Comparison of ENCODE assay signal across 14 cellular contexts in the genomic region with DNA sequence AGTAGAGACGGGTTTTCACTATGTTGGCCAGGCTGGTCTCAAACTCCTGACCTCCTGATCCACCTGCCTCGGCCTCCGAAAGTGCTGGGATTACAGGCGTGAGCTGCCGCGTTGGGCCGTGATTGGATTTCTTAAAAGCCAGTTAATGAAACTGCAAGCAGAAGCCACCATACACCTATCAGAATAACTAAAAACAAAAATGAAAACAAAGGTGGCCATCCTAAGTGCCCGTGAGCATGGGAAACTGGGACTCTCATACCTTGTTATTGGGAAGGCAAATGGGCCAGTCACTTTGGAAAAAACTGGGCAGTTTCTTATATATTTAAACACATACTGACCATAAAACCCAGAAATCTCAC. TPM values are rescaled to one million over a fixed set of nuclear protein-coding genes. Genes with fewer than 3 reads are reported as not detected.
DNase-seq lines count a peak whose midpoint lies in the region; ATAC-seq and TF ChIP-seq lines count a peak whose summit lies in the region.
"Had no signal": no experiment of that assay in that cellular context is flagged by ENCODE, and none has a peak within 500 bp of the region (broad histone marks: within the 10 kb centered on the region; RNA-seq: fewer than 3 reads in every experiment).

No MANE protein-coding gene starts in this region.

- H3K4me3 ChIP-seq in DND-41 (ENCODE audit: low read depth in 1 of 2, low read length in 2 of 2) (peak overlapping the region in 1 of 2 experiments; percentile 45; a peak in 1 of 4 replicates), SK-N-SH (ENCODE audit: low read depth in 2 of 2, low read length in 1 of 2) (no peak overlapping the region), right cardiac atrium (ENCODE audit: low read length) (no peak overlapping the region)

- POLR2A ChIA-PET in SK-N-SH (lab: Yijun Ruan, JAX): no interaction called here

- H3K79me2 ChIP-seq in DND-41 (ENCODE audit: insufficient read depth, low read length) (no peaks in the 10 kb centered on the region), SK-N-SH (ENCODE audit: insufficient read depth) (no peaks in the 10 kb centered on the region)

- intact Hi-C loops in natural killer cell (cut with micrococcal nuclease) (no loop called here), right cardiac atrium (cut with DNase I) (loop anchor here in 1 of 4 donors (10.0 kb wide), 1 partner anchor 151 kb away; a partner anchor contains a TSS)

- H2AFZ ChIP-seq in DND-41 (ENCODE audit: low read depth, low read length) (peak overlapping the region; percentile 83), SK-N-SH (ENCODE audit: low read depth) (no peak overlapping the region)

- H3K36me3 Mint-ChIP-seq in activated naive CD8-positive, alpha-beta T cell treated with anti-CD3 and anti-CD28 coated beads for 36 hours: peaks cover 1% of the 10 kb centered on the region
- no peaks in the 10 kb centered on the region for H3K36me3 Mint-ChIP-seq in natural killer cell

- no peak for TF ChIP-seq RAD21 in SK-N-SH (IDR thresholded peaks at IDR 0.05; ENCODE audit: low read length)

- peaks cover 13% of the 10 kb centered on the region for H3K4me1 Mint-ChIP-seq in activated naive CD8-positive, alpha-beta T cell treated with anti-CD3 and anti-CD28 coated beads for 36 hours
- H3K4me1 Mint-ChIP-seq in natural killer cell: peaks cover 0 to 6% of the 10 kb centered on the region in 2 donors

- no peaks in the 10 kb centered on the region for H3K9me2 ChIP-seq in SK-N-SH

- no peaks in the 10 kb centered on the region for H3K27me3 Mint-ChIP-seq in activated naive CD8-positive, alpha-beta T cell treated with anti-CD3 and anti-CD28 coated beads for 36 hours
- no peaks in the 10 kb centered on the region for H3K27me3 Mint-ChIP-seq in natural killer cell (ENCODE audit: low read depth in 2 of 2)

- 93% methylated on average over 8 of the region's 8 CpGs for WGBS in SK-N-SH (ENCODE audit: low lambda C conversion rate)
- 93% methylated on average over 8 of the region's 8 CpGs for WGBS in right cardiac atrium

- H3F3A ChIP-seq in SK-N-SH (replicated peaks; ENCODE audit: insufficient read depth): no peaks in the 10 kb centered on the region

- H3K4me2 ChIP-seq in DND-41 (ENCODE audit: insufficient read depth, low read length): peak overlapping the region; percentile 59
- no peak overlapping the region for H3K4me2 ChIP-seq in SK-N-SH

- H3K27me3 ChIP-seq in DND-41 (ENCODE audit: insufficient read depth, low read length, poor library complexity) (no peaks in the 10 kb centered on the region), SK-N-SH (ENCODE audit: insufficient read depth) (no peaks in the 10 kb centered on the region), right cardiac atrium (ENCODE audit: control insufficient read depth, insufficient read depth) (no peaks in the 10 kb centered on the region)

- H3K9ac ChIP-seq in DND-41 (ENCODE audit: low read depth, low read length) (peak overlapping the region; percentile 44), SK-N-SH (no peak overlapping the region)

- H3K27ac Mint-ChIP-seq in activated naive CD8-positive, alpha-beta T cell treated with anti-CD3 and anti-CD28 coated beads for 36 hours: peak overlapping the region; percentile 84
- peak overlapping the region; percentile 84 to 92 for H3K27ac Mint-ChIP-seq in natural killer cell

- ATAC-seq in DND-41 (ENCODE audit: insufficient read depth, low read depth) (no peak), GM21447 (IDR thresholded peaks at IDR 0.05; ENCODE audit: unreplicated experiment) (peak; percentile 23), natural killer cell (no peak), right cardiac atrium (no peak)

- H4K20me1 ChIP-seq in DND-41 (ENCODE audit: insufficient read depth, low read length) (no peaks in the 10 kb centered on the region), SK-N-SH (ENCODE audit: insufficient read depth) (no peaks in the 10 kb centered on the region)

- no peak for TF ChIP-seq EP300 in SK-N-SH (IDR thresholded peaks at IDR 0.05; ENCODE audit: borderline replicate concordance in 1 of 2, low read depth in 1 of 2, low read length in 1 of 2)

- H3K9me3 Mint-ChIP-seq in activated naive CD8-positive, alpha-beta T cell treated with anti-CD3 and anti-CD28 coated beads for 36 hours: no peaks in the 10 kb centered on the region
- H3K9me3 Mint-ChIP-seq in natural killer cell: no peaks in the 10 kb centered on the region

- DNase-seq in DND-41: no peak
- DNase-seq in activated naive CD8-positive, alpha-beta T cell treated with anti-CD3 and anti-CD28 coated beads for 36 hours: no peak
- DNase-seq in natural killer cell: no peak
- no peak for DNase-seq in DMS153 (lab: John Stamatoyannopoulos, UW)
- DNase-seq in SK-N-SH: no peak
- DNase-seq in NCI-H146 treated with DMSO at 0.1 percent for 48 hours (lab: John Stamatoyannopoulos, UW; ENCODE audit: unreplicated experiment): no peak
- no peak for DNase-seq in right cardiac atrium
- DNase-seq: COR-L47, HCEC 1CT, NCI-H1694, retina, SHP77 had no signal

- H3K4me1 ChIP-seq in DND-41 (ENCODE audit: insufficient read depth, low read length): peaks cover 13% of the 10 kb centered on the region
- no peaks in the 10 kb centered on the region for H3K4me1 ChIP-seq in SK-N-SH (ENCODE audit: control insufficient read depth in 1 of 2, insufficient read depth in 2 of 2, low read depth in 1 of 2, low read length in 1 of 2)
- H3K4me1 ChIP-seq in right cardiac atrium (ENCODE audit: control insufficient read depth, insufficient read depth, low read length): peaks cover 2% of the 10 kb centered on the region

- H3K9me3 ChIP-seq in DND-41 (ENCODE audit: insufficient read depth, low read length, severe bottlenecking): no peaks in the 10 kb centered on the region
- no peaks in the 10 kb centered on the region for H3K9me3 ChIP-seq in SK-N-SH
- no peaks in the 10 kb centered on the region for H3K9me3 ChIP-seq in right cardiac atrium (ENCODE audit: control insufficient read depth, low read length)

- CTCF ChIA-PET in SK-N-SH (lab: Yijun Ruan, JAX): interaction anchor here (1.5 kb wide), 1 partner anchor 93 kb away, joined by 3 read pairs; no protein-coding TSS in a partner anchor

- H3K36me3 ChIP-seq in DND-41 (ENCODE audit: insufficient read depth, low read length) (no peaks in the 10 kb centered on the region), SK-N-SH (replicated peaks in 1 of 2; ENCODE audit: control insufficient read depth in 1 of 2, insufficient read depth in 2 of 2, low read length in 1 of 2) (no peaks in the 10 kb centered on the region)

- no peak for TF ChIP-seq CTCF in DND-41 (IDR thresholded peaks at IDR 0.05; ENCODE audit: borderline replicate concordance, extremely low read depth, low read length, poor library complexity, severe bottlenecking)
- no peak for TF ChIP-seq CTCF in natural killer cell (IDR thresholded peaks at IDR 0.05)
- TF ChIP-seq CTCF in SK-N-SH (IDR thresholded peaks at IDR 0.05): no peak

- H3K4me3 Mint-ChIP-seq in activated naive CD8-positive, alpha-beta T cell treated with anti-CD3 and anti-CD28 coated beads for 36 hours: peak overlapping the region; percentile 80
- H3K4me3 Mint-ChIP-seq in natural killer cell: peak overlapping the region; percentile 97

- H3K27ac ChIP-seq in DND-41 (ENCODE audit: low read length) (peak overlapping the region; percentile 60; the same call in 1 of the 2 replicates), SK-N-SH (ENCODE audit: low read depth in 2 of 2, low read length in 1 of 2) (no peak overlapping the region), right cardiac atrium (ENCODE audit: low read length) (no peak overlapping the region)
- H3K27ac ChIP-seq: VCaP had no signal

TF ChIP-seq in SK-N-SH, 30 proteins besides CTCF, POLR2A, EP300 and RAD21 (continues in another document):
- TF ChIP-seq GABPA (IDR thresholded peaks at IDR 0.05; ENCODE audit: low read depth) (no peak), FOXJ3 (CRISPR knock-in tag; IDR thresholded peaks at IDR 0.05) (no peak), MXI1 (IDR thresholded peaks at IDR 0.05; ENCODE audit: low read depth, low read length) (no peak), SIN3A (IDR thresholded peaks at IDR 0.05; ENCODE audit: borderline replicate concordance, low read depth, low read length) (no peak)
- TF ChIP-seq, protein P1, sequence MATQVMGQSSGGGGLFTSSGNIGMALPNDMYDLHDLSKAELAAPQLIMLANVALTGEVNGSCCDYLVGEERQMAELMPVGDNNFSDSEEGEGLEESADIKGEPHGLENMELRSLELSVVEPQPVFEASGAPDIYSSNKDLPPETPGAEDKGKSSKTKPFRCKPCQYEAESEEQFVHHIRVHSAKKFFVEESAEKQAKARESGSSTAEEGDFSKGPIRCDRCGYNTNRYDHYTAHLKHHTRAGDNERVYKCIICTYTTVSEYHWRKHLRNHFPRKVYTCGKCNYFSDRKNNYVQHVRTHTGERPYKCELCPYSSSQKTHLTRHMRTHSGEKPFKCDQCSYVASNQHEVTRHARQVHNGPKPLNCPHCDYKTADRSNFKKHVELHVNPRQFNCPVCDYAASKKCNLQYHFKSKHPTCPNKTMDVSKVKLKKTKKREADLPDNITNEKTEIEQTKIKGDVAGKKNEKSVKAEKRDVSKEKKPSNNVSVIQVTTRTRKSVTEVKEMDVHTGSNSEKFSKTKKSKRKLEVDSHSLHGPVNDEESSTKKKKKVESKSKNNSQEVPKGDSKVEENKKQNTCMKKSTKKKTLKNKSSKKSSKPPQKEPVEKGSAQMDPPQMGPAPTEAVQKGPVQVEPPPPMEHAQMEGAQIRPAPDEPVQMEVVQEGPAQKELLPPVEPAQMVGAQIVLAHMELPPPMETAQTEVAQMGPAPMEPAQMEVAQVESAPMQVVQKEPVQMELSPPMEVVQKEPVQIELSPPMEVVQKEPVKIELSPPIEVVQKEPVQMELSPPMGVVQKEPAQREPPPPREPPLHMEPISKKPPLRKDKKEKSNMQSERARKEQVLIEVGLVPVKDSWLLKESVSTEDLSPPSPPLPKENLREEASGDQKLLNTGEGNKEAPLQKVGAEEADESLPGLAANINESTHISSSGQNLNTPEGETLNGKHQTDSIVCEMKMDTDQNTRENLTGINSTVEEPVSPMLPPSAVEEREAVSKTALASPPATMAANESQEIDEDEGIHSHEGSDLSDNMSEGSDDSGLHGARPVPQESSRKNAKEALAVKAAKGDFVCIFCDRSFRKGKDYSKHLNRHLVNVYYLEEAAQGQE (IDR thresholded peaks at IDR 0.05; ENCODE audit: low read depth, low read length): no peak

RNA-seq across cellular contexts. Expression of a gene that starts 7.7 kb away (rescaled TPM):
- 10 to 100 TPM; 11.0 to 13.6 TPM for total RNA-seq in activated naive CD8-positive, alpha-beta T cell treated with anti-CD3 and anti-CD28 coated beads for 36 hours
- 1 to 10 TPM; 4.3 to 6.6 (median 5.2) TPM for total RNA-seq in natural killer cell
- 40.2 and 43.2 TPM in 2 replicates for polyA plus RNA-seq in SK-N-SH (2012; rRNA removed)
- polyA plus RNA-seq in SK-N-SH (2012; cell fraction: cytosol; rRNA removed): 45.6 and 47.0 TPM in 2 replicates
- polyA plus RNA-seq in SK-N-SH (2012; cell fraction: nucleus; rRNA removed): 110 and 120 TPM in 2 replicates
- 10 to 100 TPM; 37.0 to 47.0 (median 42.4) TPM for total RNA-seq in right cardiac atrium
- 33.7 TPM for polyA plus RNA-seq in right cardiac atrium

RNA-seq across cellular contexts. Expression of a gene that starts 23.1 kb away (rescaled TPM):
- total RNA-seq in activated naive CD8-positive, alpha-beta T cell treated with anti-CD3 and anti-CD28 coated beads for 36 hours: 10 to 100 TPM; 46.2 to 48.3 TPM
- 10 to 100 TPM; 44.0 to 52.7 (median 48.0) TPM for total RNA-seq in natural killer cell
- polyA plus RNA-seq in SK-N-SH (2012; rRNA removed): 9.6 and 14.0 TPM in 2 replicates
- polyA plus RNA-seq in SK-N-SH (2012; cell fraction: cytosol; rRNA removed): 13.7 and 14.2 TPM in 2 replicates
- polyA plus RNA-seq in SK-N-SH (2012; cell fraction: nucleus; rRNA removed): 4.8 and 9.6 TPM in 2 replicates
- total RNA-seq in right cardiac atrium: 10 to 100 TPM; 46.6 to 82.8 (median 56.6) TPM
- polyA plus RNA-seq in right cardiac atrium: 31.5 TPM
